In the genomic region with DNA sequence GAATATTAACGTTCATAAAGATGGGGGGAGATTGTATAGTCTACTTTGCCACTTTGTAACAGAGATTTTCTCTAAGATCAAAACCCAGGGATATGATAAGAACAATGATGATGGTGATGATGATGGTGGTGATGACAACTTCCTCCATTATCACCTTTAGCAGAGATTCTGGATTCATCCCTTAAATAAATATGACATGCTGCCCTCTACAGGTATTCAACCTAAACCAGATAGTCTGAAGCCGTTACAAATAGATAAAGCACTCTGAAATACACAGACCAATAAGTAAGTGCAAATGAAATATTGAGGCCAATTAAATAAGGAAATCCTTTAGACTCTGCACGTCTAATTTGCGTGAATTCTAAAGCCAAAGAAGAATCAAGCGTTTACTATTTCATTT, we compare ENCODE assay signal across 11 cellular contexts.
DNase-seq lines count a peak whose midpoint lies in the region; ATAC-seq, FAIRE-seq and TF ChIP-seq lines count a peak whose summit lies in the region.
"Had no signal": no experiment of that assay in that cellular context is flagged by ENCODE, and none has a peak within 500 bp of the region (broad histone marks: within the 10 kb centered on the region; RNA-seq: fewer than 3 reads in every experiment).

No MANE protein-coding gene starts in this region.

- 25 to 29% methylated on average over 5 of the region's 5 CpGs for WGBS in pancreas, 2 donors

- no peak for ATAC-seq in DND-41 (ENCODE audit: insufficient read depth, low read depth)
- ATAC-seq in pancreas: no peak
- ATAC-seq in HG02870 (IDR thresholded peaks at IDR 0.05; ENCODE audit: unreplicated experiment): no peak
- ATAC-seq: left colon had no signal

- H3K4me2 ChIP-seq in DND-41 (ENCODE audit: insufficient read depth, low read length) (no peak overlapping the region), astrocyte (ENCODE audit: low read length) (peak overlapping the region; percentile 61)

- no peak overlapping the region for H3K9ac ChIP-seq in DND-41 (ENCODE audit: low read depth, low read length)
- H3K9ac ChIP-seq in astrocyte (ENCODE audit: low read length): peak overlapping the region; percentile 17

- H3K79me2 ChIP-seq in DND-41 (ENCODE audit: insufficient read depth, low read length) (no peaks in the 10 kb centered on the region), astrocyte (ENCODE audit: insufficient read depth, low read length) (no peaks in the 10 kb centered on the region)

- no peak overlapping the region for H3K4me3 Mint-ChIP-seq in astrocyte (ENCODE audit: unreplicated experiment)
- H3K4me3 Mint-ChIP-seq in nephron: no peak overlapping the region

- no peaks in the 10 kb centered on the region for H3K9me3 Mint-ChIP-seq in astrocyte (ENCODE audit: unreplicated experiment)
- H3K9me3 Mint-ChIP-seq in nephron: no peaks in the 10 kb centered on the region

- H2AFZ ChIP-seq in DND-41 (ENCODE audit: low read depth, low read length) (no peak overlapping the region), astrocyte (ENCODE audit: low read depth, low read length) (no peak overlapping the region)

- H3K9me3 ChIP-seq in DND-41 (ENCODE audit: insufficient read depth, low read length, severe bottlenecking): no peaks in the 10 kb centered on the region
- no peaks in the 10 kb centered on the region for H3K9me3 ChIP-seq in astrocyte (ENCODE audit: insufficient read depth, low read depth, low read length)
- H3K9me3 ChIP-seq in pancreas: no peaks in the 10 kb centered on the region
- H3K9me3 ChIP-seq: SJSA1 had no signal

- H4K20me1 ChIP-seq in DND-41 (ENCODE audit: insufficient read depth, low read length) (no peaks in the 10 kb centered on the region), astrocyte (ENCODE audit: insufficient read depth, low read length) (no peaks in the 10 kb centered on the region)

- no peaks in the 10 kb centered on the region for H3K36me3 Mint-ChIP-seq in astrocyte (ENCODE audit: low read depth, unreplicated experiment)
- no peaks in the 10 kb centered on the region for H3K36me3 Mint-ChIP-seq in nephron (ENCODE audit: low read depth)

- H3K27ac Mint-ChIP-seq in astrocyte (ENCODE audit: unreplicated experiment): peak overlapping the region; percentile 54
- peak overlapping the region; percentile 50 to 77 (median 61) for H3K27ac Mint-ChIP-seq in nephron

- H3K4me3 ChIP-seq in DND-41 (ENCODE audit: low read depth in 1 of 2, low read length in 2 of 2) (no peak overlapping the region), LNCaP clone FGC (ENCODE audit: low read depth, low read length) (no peak overlapping the region), astrocyte (ENCODE audit: insufficient read depth, low read depth, low read length) (no peak overlapping the region), pancreas (no peak overlapping the region)
- H3K4me3 ChIP-seq: SJSA1 had no signal

- no peak overlapping the region for H3K27ac ChIP-seq in DND-41 (ENCODE audit: low read length)
- no peak overlapping the region for H3K27ac ChIP-seq in astrocyte (ENCODE audit: low read depth, low read length)
- no peak overlapping the region for H3K27ac ChIP-seq in pancreas
- H3K27ac ChIP-seq: SJSA1 had no signal

- H3K27me3 Mint-ChIP-seq in astrocyte (ENCODE audit: low read depth, unreplicated experiment) (no peaks in the 10 kb centered on the region), nephron (ENCODE audit: low read depth) (no peaks in the 10 kb centered on the region)

- H3K27me3 ChIP-seq in DND-41 (ENCODE audit: insufficient read depth, low read length, poor library complexity): peaks cover 3% of the 10 kb centered on the region
- H3K27me3 ChIP-seq in astrocyte (ENCODE audit: insufficient read depth, low read length): no peaks in the 10 kb centered on the region
- H3K27me3 ChIP-seq in pancreas: peaks cover 0 to 8% (median 0%) of the 10 kb centered on the region in 4 donors

- TF ChIP-seq CTCF in DND-41 (IDR thresholded peaks at IDR 0.05; ENCODE audit: borderline replicate concordance, extremely low read depth, low read length, poor library complexity, severe bottlenecking) (peak; percentile 25), LNCaP clone FGC (IDR thresholded peaks at IDR 0.05; ENCODE audit: control insufficient read depth, extremely low read depth, insufficient read depth) (peak; percentile 68), astrocyte (IDR thresholded peaks at IDR 0.05; ENCODE audit: insufficient read depth, low read depth, low read length) (no peak), nephron (IDR thresholded peaks at IDR 0.05; ENCODE audit: unreplicated experiment in 3 of 3) (peak in 2 of 3 experiments; percentile 24 to 26), pancreas (IDR thresholded peaks at IDR 0.05) (no peak)

- no peak for FAIRE-seq in astrocyte (lab: Jason Lieb, UNC)
- no peak for FAIRE-seq in pancreas (lab: Jason Lieb, UNC)

- H3K4me1 ChIP-seq in DND-41 (ENCODE audit: insufficient read depth, low read length) (no peaks in the 10 kb centered on the region), astrocyte (ENCODE audit: insufficient read depth, low read length) (peaks cover 3% of the 10 kb centered on the region), pancreas (peaks cover 0 to 3% (median 0%) of the 10 kb centered on the region in 3 donors)
- H3K4me1 ChIP-seq: SJSA1 had no signal

- DNase-seq in DND-41 (no peak), LNCaP clone FGC (ENCODE audit: low read depth) (no peak), astrocyte (ENCODE audit: low read depth) (no peak), cortex of kidney (lab: John Stamatoyannopoulos, UW) (no peak), pancreas (no peak)
- DNase-seq in activated CD4-positive, alpha-beta T cell treated with anti-CD3 and anti-CD28 coated beads for 4 hours: no peak
- DNase-seq: activated CD8-positive, alpha-beta memory T cell treated with anti-CD3 and anti-CD28 coated beads, Interleukin-2, amount 50 U/mL, for 48 hours; left colon had no signal

- intact Hi-C loops in pancreas (cut with DNase I): no loop called here

- no peaks in the 10 kb centered on the region for H3K36me3 ChIP-seq in DND-41 (ENCODE audit: insufficient read depth, low read length)
- no peaks in the 10 kb centered on the region for H3K36me3 ChIP-seq in astrocyte (ENCODE audit: insufficient read depth, low read length)
- no peaks in the 10 kb centered on the region for H3K36me3 ChIP-seq in pancreas
- H3K36me3 ChIP-seq: SJSA1 had no signal

- peaks cover 22% of the 10 kb centered on the region for H3K4me1 Mint-ChIP-seq in astrocyte (ENCODE audit: low read depth, unreplicated experiment)
- H3K4me1 Mint-ChIP-seq in nephron: peaks cover 69% of the 10 kb centered on the region

Comparison
In these comparisons a context has a peak if more than half of its experiments do, and no peak if none do; other contexts are left out.
1. CTCF ChIP-seq: peak in DND-41 (single experiment), LNCaP clone FGC (single experiment) and nephron (2 of 3); none in astrocyte (single experiment) and pancreas (0 of 4).